Comparison of ENCODE assay signal across 30 cellular contexts in genomic region chrX:13774696-13775095, GRCh38. TPM values are rescaled to one million over a fixed set of nuclear protein-coding genes. Genes with fewer than 3 reads are reported as not detected.
DNase-seq lines count a peak whose midpoint lies in the region; ATAC-seq, FAIRE-seq and TF ChIP-seq lines count a peak whose summit lies in the region.
"Had no signal": no experiment of that assay in that cellular context is flagged by ENCODE, and none has a peak within 500 bp of the region (broad histone marks: within the 10 kb centered on the region; RNA-seq: fewer than 3 reads in every experiment).

No MANE protein-coding gene starts in this region.

- TF ChIP-seq POLR2A in A549 (IDR thresholded peaks at IDR 0.05; ENCODE audit: low read length), result no peak
- TF ChIP-seq POLR2A in transverse colon (IDR thresholded peaks at IDR 0.05), result no peak

- WGBS in A549 (ENCODE audit: missing lambda C conversion rate), result 84% methylated on average over 2 of the region's 2 CpGs
- 94 to 100% methylated on average over 1 to 2 of the region's 2 CpGs for WGBS in transverse colon (ENCODE audit: low coverage in 1 of 2), 2 donors

- CTCF ChIA-PET in A549 (lab: Yijun Ruan, JAX), result no interaction called here

- intact Hi-C loops in transverse colon (cut with DNase I; ENCODE audit: low total_unique reads), result no loop called here

- ATAC-seq in A549 (no peak), HG03039 (IDR thresholded peaks at IDR 0.05; ENCODE audit: unreplicated experiment) (no peak)
- ATAC-seq: activated T-cell treated with anti-CD3 and anti-CD28 coated beads, Interleukin-2, amount 50 U/mL, for 4 hours; esophagus mucosa; K562; stimulated activated effector memory CD8-positive, alpha-beta T cell treated with anti-CD3 and anti-CD28 coated beads, Interleukin-12 subunit alpha, Interleukin-12 subunit beta, amount 100 ng/mL, for 72 hours had no signal

- no peak for TF ChIP-seq CTCF in A549 (IDR thresholded peaks at IDR 0.05)
- TF ChIP-seq CTCF in transverse colon (IDR thresholded peaks at IDR 0.05), result no peak

- POLR2A ChIA-PET in A549 (lab: Yijun Ruan, JAX), result no interaction called here

- DNase-seq in A549 (ENCODE audit: low read depth in 1 of 2, low spot score in 1 of 2) (no peak), DMS53 treated with DMSO at 0.1 percent for 48 hours (lab: John Stamatoyannopoulos, UW; ENCODE audit: unreplicated experiment) (peak; percentile 0), NCI-H1092 (lab: John Stamatoyannopoulos, UW) (peak; percentile 1), SHP77 (lab: John Stamatoyannopoulos, UW) (peak; percentile 33), substantia nigra (lab: John Stamatoyannopoulos, UW) (no peak), transverse colon (no peak), GOT3 (lab: John Stamatoyannopoulos, UW) (no peak)
- DNase-seq: activated CD4-positive, alpha-beta T cell treated with anti-CD3 and anti-CD28 coated beads, Interleukin-2, amount 10 ng/mL, durations not matched to agents 7 days and 5 days; activated gamma-delta T cell; activated naive CD8-positive, alpha-beta T cell treated with anti-CD3 and anti-CD28 coated beads, Interleukin-2, amount 10 ng/mL, durations not matched to agents 7 days and 5 days; activated T-cell treated with anti-CD3 and anti-CD28 coated beads, Interleukin-2, amount 50 U/mL, for 4 hours; central memory CD4-positive, alpha-beta T cell; foreskin fibroblast; left ventricle myocardium inferior; mesenchymal stem cell; MM.1S; NCI-H1417 treated with DMSO at 0.1 percent for 48 hours; NCI-H2029 treated with DMSO at 0.1 percent for 48 hours; stimulated activated CD4-positive, alpha-beta T cell treated with anti-CD3 and anti-CD28 coated beads, Interleukin-15, amount 100 ng/mL, for 24 hours; T1000; trophoblast cell had no signal

- H3K27me3 ChIP-seq in transverse colon, result no peaks in the 10 kb centered on the region
- H3K27me3 ChIP-seq: ascending aorta had no signal

- no peak overlapping the region for H3K4me2 ChIP-seq in A549

- H3K36me3 ChIP-seq in transverse colon, result no peaks in the 10 kb centered on the region

- H3K4me3 ChIP-seq in A549 (no peak overlapping the region), transverse colon (no peak overlapping the region)
- H3K4me3 ChIP-seq: ascending aorta, K562, left ventricle myocardium inferior had no signal

- no peaks in the 10 kb centered on the region for H3K9me3 ChIP-seq in A549
- H3K9me3 ChIP-seq in transverse colon, result no peaks in the 10 kb centered on the region
- H3K9me3 ChIP-seq: ascending aorta, left ventricle myocardium inferior had no signal

- no peak overlapping the region for H3K27ac ChIP-seq in A549
- no peak overlapping the region for H3K27ac ChIP-seq in substantia nigra (ENCODE audit: low read depth, low read length, poor library complexity, severe bottlenecking)
- H3K27ac ChIP-seq in transverse colon, result no peak overlapping the region
- H3K27ac ChIP-seq: ascending aorta, left ventricle myocardium inferior, VCaP had no signal

- in situ Hi-C loops in transverse colon (cut with MboI; ENCODE audit: low pct_ligation_motif_present in 1 of 4, low pct_unique_long_range_greater_than_20kb in 1 of 4, low sequenced_read_pairs in 3 of 4), result loop anchor here in 2 of 4 donors (25.0 kb wide), 2 partner anchors 262 to 263 kb away; partner anchors contain the start of gene GEMIN8 (in 2 of the 2)

- TF ChIP-seq RAD21 in A549 (conservative IDR thresholded peaks at IDR 0.05 in 1 of 2, IDR thresholded peaks at IDR 0.05 in 1 of 2), result no peak

- no peak for TF ChIP-seq EP300 in A549 (IDR thresholded peaks at IDR 0.05)
- no peak for TF ChIP-seq EP300 in transverse colon (IDR thresholded peaks at IDR 0.05; ENCODE audit: low read depth)

- FAIRE-seq in A549 (lab: Jason Lieb, UNC), result peak; percentile 23
- FAIRE-seq: H1, HTR-8/SVneo, K562, keratinocyte had no signal

- H3K4me1 ChIP-seq in A549 (no peaks in the 10 kb centered on the region), transverse colon (no peaks in the 10 kb centered on the region)
- H3K4me1 ChIP-seq: ascending aorta, left ventricle myocardium inferior had no signal

TF ChIP-seq in A549, 52 proteins besides CTCF, POLR2A, EP300 and RAD21:
- no peak for TF ChIP-seq NR3C1 (IDR thresholded peaks at IDR 0.05)
- no peak for TF ChIP-seq ZC3H11A (IDR thresholded peaks at IDR 0.05)
- no peak for TF ChIP-seq ZFP36 (IDR thresholded peaks at IDR 0.05; ENCODE audit: borderline replicate concordance, partially characterized antibody)
- TF ChIP-seq ZSCAN20 (CRISPR knock-in tag; IDR thresholded peaks at IDR 0.05), result no peak
- TF ChIP-seq USF2 (IDR thresholded peaks at IDR 0.05), result no peak
- no peak for TF ChIP-seq ATOH8 (CRISPR knock-in tag; IDR thresholded peaks at IDR 0.05; ENCODE audit: low read depth)
- no peak for TF ChIP-seq CHD4 (IDR thresholded peaks at IDR 0.05; ENCODE audit: borderline replicate concordance)
- TF ChIP-seq HOXB13 (CRISPR knock-in tag; IDR thresholded peaks at IDR 0.05; ENCODE audit: low read depth), result no peak
- no peak for TF ChIP-seq RFX5 (IDR thresholded peaks at IDR 0.05)
- no peak for TF ChIP-seq JUN (IDR thresholded peaks at IDR 0.05)
- TF ChIP-seq FOXS1 (CRISPR knock-in tag; IDR thresholded peaks at IDR 0.05), result no peak
- TF ChIP-seq CBX2 (IDR thresholded peaks at IDR 0.05; ENCODE audit: borderline replicate concordance, low read depth), result no peak
- no peak for TF ChIP-seq TFCP2L1 (CRISPR knock-in tag; IDR thresholded peaks at IDR 0.05)
- TF ChIP-seq POLR2AphosphoS2 (conservative IDR thresholded peaks at IDR 0.05; ENCODE audit: low read length), result no peak
- TF ChIP-seq CEBPB (IDR thresholded peaks at IDR 0.05), result no peak
- TF ChIP-seq HOXA7 (CRISPR knock-in tag; IDR thresholded peaks at IDR 0.05), result no peak
- no peak for TF ChIP-seq FOSL2 (IDR thresholded peaks at IDR 0.05)
- no peak for TF ChIP-seq FOSL2 (CRISPR knock-in tag; IDR thresholded peaks at IDR 0.05)
- TF ChIP-seq NFE2L2 (conservative IDR thresholded peaks at IDR 0.05; ENCODE audit: low read length), result no peak
- TF ChIP-seq SREBF2 (IDR thresholded peaks at IDR 0.05), result no peak

RNA-seq across cellular contexts. Expression of gene OFD1, which starts 40.1 kb away (rescaled TPM):
- 18.2 and 24.9 TPM in 2 replicates for polyA plus RNA-seq in A549 (2011; rRNA removed)
- polyA plus RNA-seq in A549 (2012; cell fraction: cytosol; rRNA removed), result 4.6 and 4.9 TPM in 2 replicates
- 15.5 and 18.3 TPM in 2 replicates for polyA plus RNA-seq in A549 (2012; cell fraction: nucleus; rRNA removed)
- 13.0 to 14.8 TPM (median 14.4 TPM) in 3 replicates for polyA plus RNA-seq in A549 (2017; fragmentation: RNase III; extraction: RNeasy Plus Mini Kit Qiagen cat#74134 plus additional on column Dnase treatment)
- 9.5 and 13.5 TPM in 2 replicates for polyA minus RNA-seq in A549 (2011; rRNA and poly(A)+ RNA removed)
- 100 to 1,000 TPM in 1 of 4 donors, 10 to 100 TPM in 3; 27.2 to 184 (median 62.8) TPM for total RNA-seq in transverse colon

RNA-seq across cellular contexts. Expression of gene TRAPPC2, which starts 40.3 kb away (rescaled TPM):
- polyA plus RNA-seq in A549 (2011; rRNA removed) (11.6 and 12.2 TPM in 2 replicates), A549 (2017; fragmentation: RNase III; extraction: RNeasy Plus Mini Kit Qiagen cat#74134 plus additional on column Dnase treatment) (10.8 to 11.9 TPM (median 11.6 TPM) in 3 replicates)
- polyA plus RNA-seq in A549 (2012; cell fraction: cytosol; rRNA removed), result 4.6 and 5.7 TPM in 2 replicates
- polyA plus RNA-seq in A549 (2012; cell fraction: nucleus; rRNA removed), result 4.7 and 10.6 TPM in 2 replicates
- 8.5 and 8.8 TPM in 2 replicates for polyA minus RNA-seq in A549 (2011; rRNA and poly(A)+ RNA removed)
- total RNA-seq in transverse colon, result 10 to 100 TPM; 14.2 to 25.9 (median 15.1) TPM

RNA-seq across cellular contexts. Expression of gene GPM6B, which starts 42.2 kb away (rescaled TPM):
- polyA plus RNA-seq in A549 (2011; rRNA removed) (0.10 TPM in 1 of 2 replicates, not detected in the other), A549 (2017; fragmentation: RNase III; extraction: RNeasy Plus Mini Kit Qiagen cat#74134 plus additional on column Dnase treatment) (0.03 to 0.05 TPM in 2 of 3 replicates, not detected in the other)
- polyA plus RNA-seq in A549 (2012; cell fraction: cytosol; rRNA removed), result 0.01 TPM in 2 replicates
- polyA plus RNA-seq in A549 (2012; cell fraction: nucleus; rRNA removed), result not detected in 2 replicates
- polyA minus RNA-seq in A549 (2011; rRNA and poly(A)+ RNA removed), result not detected in 2 replicates
- 1 to 10 TPM; 1.5 to 7.6 (median 5.0) TPM for total RNA-seq in transverse colon
- total RNA-seq: activated CD4-positive, alpha-beta T cell treated with anti-CD3 and anti-CD28 coated beads, Interleukin-2, amount 10 ng/mL, durations not matched to agents 7 days and 5 days; activated naive CD8-positive, alpha-beta T cell treated with anti-CD3 and anti-CD28 coated beads, Interleukin-2, amount 10 ng/mL, durations not matched to agents 7 days and 5 days; K562 had no signal

Comparison
In these comparisons a context has a peak if more than half of its experiments do, and no peak if none do; other contexts are left out.
1. DNase-seq: peak in DMS53 treated with DMSO at 0.1 percent for 48 hours (single experiment), NCI-H1092 (single experiment) and SHP77 (2 of 2); none in A549 (0 of 2), substantia nigra (0 of 49), transverse colon (single experiment) and GOT3 (single experiment).